ENCODE assay signal across 18 cellular contexts in the genomic region with DNA sequence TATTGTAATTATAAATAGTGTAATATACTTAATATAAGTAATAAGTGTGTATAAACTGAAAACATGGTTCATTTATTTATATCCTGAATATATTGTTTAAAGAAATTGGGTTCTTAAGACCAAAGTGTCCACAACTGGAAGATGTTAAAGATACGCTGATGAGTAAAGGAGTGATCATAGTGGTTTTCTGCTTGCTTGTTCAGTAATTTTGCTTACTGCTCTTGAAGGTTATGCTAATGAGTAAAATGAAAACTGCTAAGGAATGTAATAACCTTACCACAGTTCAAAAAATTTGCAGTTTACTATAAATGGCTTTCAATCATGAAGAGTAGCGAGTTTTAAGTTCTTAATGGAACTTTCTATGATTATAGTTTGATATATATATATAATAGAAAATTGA.
"Had no signal": no experiment of that assay in that cellular context is flagged by ENCODE, and none has a peak within 500 bp of the region (broad histone marks: within the 10 kb centered on the region; RNA-seq: fewer than 3 reads in every experiment).

No MANE protein-coding gene starts in this region.

- H3K27ac Mint-ChIP-seq: activated CD8-positive, alpha-beta memory T cell treated with anti-CD3 and anti-CD28 coated beads, Interleukin-2, amount 10 ng/mL, durations not matched to agents 7 days and 5 days; activated CD8-positive, alpha-beta T cell treated with anti-CD3 and anti-CD28 coated beads for 36 hours; activated naive CD8-positive, alpha-beta T cell treated with anti-CD3 and anti-CD28 coated beads, Interleukin-2, amount 50 U/mL, for 24 hours had no signal

- H3K4me3 Mint-ChIP-seq: activated CD8-positive, alpha-beta memory T cell treated with anti-CD3 and anti-CD28 coated beads, Interleukin-2, amount 10 ng/mL, durations not matched to agents 7 days and 5 days; activated CD8-positive, alpha-beta T cell treated with anti-CD3 and anti-CD28 coated beads for 36 hours; activated naive CD8-positive, alpha-beta T cell treated with anti-CD3 and anti-CD28 coated beads, Interleukin-2, amount 50 U/mL, for 24 hours; naive B cell had no signal

- H3K4me3 ChIP-seq: body of pancreas, cardiac muscle cell, lower lobe of right lung, sigmoid colon, testis, uterus had no signal

- H3K27me3 ChIP-seq: body of pancreas, cardiac muscle cell, sigmoid colon, testis, uterus had no signal

- DNase-seq: activated CD4-positive, alpha-beta T cell treated with anti-CD3 and anti-CD28 coated beads for 48 hours; activated CD8-positive, alpha-beta memory T cell treated with anti-CD3 and anti-CD28 coated beads, Interleukin-2, amount 10 ng/mL, durations not matched to agents 7 days and 5 days; activated CD8-positive, alpha-beta T cell treated with anti-CD3 and anti-CD28 coated beads for 36 hours; activated effector memory CD4-positive, alpha-beta T cell treated with anti-CD3 and anti-CD28 coated beads, Interleukin-2, amount 50 U/mL, for 16 hours; activated naive CD4-positive, alpha-beta T cell treated with anti-CD3 and anti-CD28 coated beads, Interleukin-2, amount 50 U/mL, for 16 hours; activated naive CD8-positive, alpha-beta T cell treated with anti-CD3 and anti-CD28 coated beads, Interleukin-2, amount 50 U/mL, for 24 hours; body of pancreas; lower lobe of right lung; naive B cell; sigmoid colon; stimulated activated CD4-positive, alpha-beta T cell treated with anti-CD3 and anti-CD28 coated beads, Interleukin-2, amount 100 ng/mL, for 48 hours; stimulated activated CD8-positive, alpha-beta memory T cell treated with anti-CD3 and anti-CD28 coated beads, Interleukin-4, amount 100 ng/mL, for 48 hours; stimulated activated naive CD4-positive, alpha-beta T cell; testis; trophoblast cell; uterus had no signal

- H3K4me1 ChIP-seq: body of pancreas, lower lobe of right lung, testis, uterus had no signal

- H3K36me3 ChIP-seq: uterus had no signal

- H3K9me3 Mint-ChIP-seq: activated CD8-positive, alpha-beta T cell treated with anti-CD3 and anti-CD28 coated beads for 36 hours; activated naive CD8-positive, alpha-beta T cell treated with anti-CD3 and anti-CD28 coated beads, Interleukin-2, amount 50 U/mL, for 24 hours; naive B cell had no signal

- H3K27ac ChIP-seq: body of pancreas, cardiac muscle cell, lower lobe of right lung, sigmoid colon, testis, uterus had no signal

- H3K27me3 Mint-ChIP-seq: activated CD8-positive, alpha-beta memory T cell treated with anti-CD3 and anti-CD28 coated beads, Interleukin-2, amount 10 ng/mL, durations not matched to agents 7 days and 5 days; activated CD8-positive, alpha-beta T cell treated with anti-CD3 and anti-CD28 coated beads for 36 hours; activated naive CD8-positive, alpha-beta T cell treated with anti-CD3 and anti-CD28 coated beads, Interleukin-2, amount 50 U/mL, for 24 hours; naive B cell had no signal

- ATAC-seq: activated CD8-positive, alpha-beta memory T cell treated with anti-CD3 and anti-CD28 coated beads, Interleukin-2, amount 10 ng/mL, durations not matched to agents 7 days and 5 days; activated CD8-positive, alpha-beta T cell treated with anti-CD3 and anti-CD28 coated beads for 36 hours; activated naive CD8-positive, alpha-beta T cell treated with anti-CD3 and anti-CD28 coated beads, Interleukin-2, amount 50 U/mL, for 24 hours; body of pancreas; left lobe of liver; lower lobe of right lung had no signal

- H3K9me3 ChIP-seq: body of pancreas, lower lobe of right lung, sigmoid colon, testis, uterus had no signal
